12 cellular contexts compared by ENCODE assay signal in genomic region chr15:92638291-92638708, GRCh38. TPM values are rescaled to one million over a fixed set of nuclear protein-coding genes. Genes with fewer than 3 reads are reported as not detected.
DNase-seq lines count a peak whose midpoint lies in the region; ATAC-seq, FAIRE-seq and TF ChIP-seq lines count a peak whose summit lies in the region.
"Had no signal": no experiment of that assay in that cellular context is flagged by ENCODE, and none has a peak within 500 bp of the region (broad histone marks: within the 10 kb centered on the region; RNA-seq: fewer than 3 reads in every experiment).

No MANE protein-coding gene starts in this region.

- TF ChIP-seq RAD21 in HepG2 (CRISPR knock-in tag; IDR thresholded peaks at IDR 0.05) = no peak

- H3K9ac ChIP-seq in PC-3 (ENCODE audit: low read length) (peak overlapping the region; percentile 69), HepG2 (ENCODE audit: insufficient read depth, low read depth, low read length) (no peak overlapping the region)

- H3K4me1 ChIP-seq in PC-3 (ENCODE audit: insufficient read depth, low read length) (peaks cover 48% of the 10 kb centered on the region), HepG2 (ENCODE audit: insufficient read depth, low read length) (peaks cover 20% of the 10 kb centered on the region)

- in situ Hi-C loops in HepG2 (cut with HindIII; ENCODE audit: extremely low pct_ligation_motif_present, low pct_unique_long_range_greater_than_20kb) = no loop called here

- H3K4me1 Mint-ChIP-seq in naive thymus-derived CD8-positive, alpha-beta T cell = peaks cover 0 to 10% (median 4%) of the 10 kb centered on the region in 4 donors

- peaks cover 5 to 30% (median 14%) of the 10 kb centered on the region in 9 donors for H3K9me3 Mint-ChIP-seq in naive thymus-derived CD8-positive, alpha-beta T cell

- peaks cover 0 to 10% (median 4%) of the 10 kb centered on the region in 5 donors for H3K27me3 Mint-ChIP-seq in naive thymus-derived CD8-positive, alpha-beta T cell
- H3K27me3 Mint-ChIP-seq: CD4-positive, alpha-beta T cell had no signal

- no peaks in the 10 kb centered on the region for H3F3A ChIP-seq in PC-3 (ENCODE audit: low read length, unreplicated experiment)

- H3K27ac ChIP-seq in PC-3 (ENCODE audit: low read length) = peak overlapping the region; percentile 97
- no peak overlapping the region for H3K27ac ChIP-seq in HepG2 (ENCODE audit: extremely low read length, insufficient read depth, low read length)

- no peak for FAIRE-seq in HepG2 (lab: Jason Lieb, UNC)

- ATAC-seq in PC-3 = peak; percentile 81
- peak; percentile 76 for ATAC-seq in HepG2
- ATAC-seq in GM18517 (IDR thresholded peaks at IDR 0.05; ENCODE audit: unreplicated experiment) = no peak
- ATAC-seq in HG03460 (IDR thresholded peaks at IDR 0.05; ENCODE audit: unreplicated experiment) = no peak
- ATAC-seq in naive thymus-derived CD8-positive, alpha-beta T cell = no peak
- ATAC-seq: activated CD8-positive, alpha-beta T cell treated with anti-CD3 and anti-CD28 coated beads, Interleukin-2, amount 10 ng/mL, durations not matched to agents 7 days and 5 days; naive thymus-derived CD4-positive, alpha-beta T cell had no signal

- H4K20me1 ChIP-seq in PC-3 (ENCODE audit: low read length) = no peaks in the 10 kb centered on the region
- no peaks in the 10 kb centered on the region for H4K20me1 ChIP-seq in HepG2 (ENCODE audit: insufficient read depth, low read length)

- H3K36me3 ChIP-seq in PC-3 (ENCODE audit: low read depth, low read length) (peaks cover 3% of the 10 kb centered on the region; the same call in 1 of the 2 replicates), HepG2 (replicated peaks in 1 of 2; ENCODE audit: control insufficient read depth in 1 of 2, insufficient read depth in 2 of 2, low read length in 2 of 2) (no peaks in the 10 kb centered on the region)

- TF ChIP-seq CTCF in AG04449 (IDR thresholded peaks at IDR 0.05; ENCODE audit: insufficient read depth, low read length, missing control alignments) (no peak), PC-3 (conservative IDR thresholded peaks at IDR 0.05; ENCODE audit: low read depth, low read length) (no peak), HepG2 (CRISPR knock-in tag; IDR thresholded peaks at IDR 0.05) (no peak)

- 11% methylated on average over 9 of the region's 9 CpGs for WGBS in HepG2 (ENCODE audit: low lambda C conversion rate)

- peaks cover 83% of the 10 kb centered on the region for H3K79me2 ChIP-seq in PC-3 (ENCODE audit: low read length)
- no peaks in the 10 kb centered on the region for H3K79me2 ChIP-seq in HepG2 (ENCODE audit: insufficient read depth, low read length)

- no peak overlapping the region for H3K4me3 ChIP-seq in AG04449 (ENCODE audit: low read depth, low read length)
- H3K4me3 ChIP-seq in PC-3 (ENCODE audit: low read length) = peak overlapping the region; percentile 10; the same call in 1 of the 2 replicates
- H3K4me3 ChIP-seq in HepG2 (replicated peaks in 1 of 3; ENCODE audit: insufficient read depth in 1 of 3, low read depth in 2 of 3, low read length in 3 of 3) = peak overlapping the region in 1 of 3 experiments; percentile 5; a peak in 1 of 6 replicates

- POLR2A ChIA-PET in AG04449 (lab: Yijun Ruan, JAX) = no interaction called here
- POLR2A ChIA-PET in PC-3 (lab: Charles Lee; ENCODE audit: unreplicated experiment) = no interaction called here
- POLR2A ChIA-PET in HepG2 (lab: Yijun Ruan, JAX) = no interaction called here
- POLR2A ChIA-PET in naive thymus-derived CD8-positive, alpha-beta T cell (lab: Charles Lee) = no interaction called here

- H3K9me2 ChIP-seq in PC-3 (replicated peaks; ENCODE audit: low read length) = no peaks in the 10 kb centered on the region

- intact Hi-C loops in PC-3 (cut with micrococcal nuclease) (no loop called here), HepG2 (cut with micrococcal nuclease; ENCODE audit: unreplicated experiment) (no loop called here)

- CTCF ChIA-PET in AG04449 (lab: Yijun Ruan, JAX) = no interaction called here
- CTCF ChIA-PET in PC-3 (lab: Charles Lee) = no interaction called here
- CTCF ChIA-PET in HepG2 (lab: Yijun Ruan, JAX; ENCODE audit: low intra/inter-chr PET ratio, low total read pairs) = no interaction called here

- peak; percentile 14 for DNase-seq in AG04449 (ENCODE audit: low read depth, low spot score)
- DNase-seq in HuH-7.5 (ENCODE audit: low spot score) = peak; percentile 51
- DNase-seq in PC-3 = peak; percentile 85
- DNase-seq in HepG2 (ENCODE audit: low spot score) = peak; percentile 16
- no peak for DNase-seq in KG1 (lab: John Stamatoyannopoulos, UW)
- no peak for DNase-seq in naive thymus-derived CD8-positive, alpha-beta T cell
- DNase-seq: activated CD8-positive, alpha-beta T cell treated with anti-CD3 and anti-CD28 coated beads, Interleukin-2, amount 10 ng/mL, durations not matched to agents 7 days and 5 days; CD4-positive, alpha-beta T cell; effector memory CD4-positive, alpha-beta T cell; naive thymus-derived CD4-positive, alpha-beta T cell had no signal

- H3K9me3 ChIP-seq in PC-3 (ENCODE audit: low read length) (no peaks in the 10 kb centered on the region), HepG2 (ENCODE audit: low read length) (no peaks in the 10 kb centered on the region)

- no peaks in the 10 kb centered on the region for H3K27me3 ChIP-seq in PC-3 (ENCODE audit: low read length)
- H3K27me3 ChIP-seq in HepG2 (ENCODE audit: control insufficient read depth in 1 of 2, insufficient read depth in 2 of 2, low read length in 2 of 2) = no peaks in the 10 kb centered on the region; a peak in 1 of 5 replicates

- H3K36me3 Mint-ChIP-seq in naive thymus-derived CD8-positive, alpha-beta T cell = peaks cover 4 to 22% (median 12%) of the 10 kb centered on the region in 3 donors

- H2AFZ ChIP-seq in PC-3 (ENCODE audit: low read length) = peak overlapping the region; percentile 29
- H2AFZ ChIP-seq in HepG2 (ENCODE audit: low read length) = no peak overlapping the region

- no peak for TF ChIP-seq POLR2A in HepG2 (IDR thresholded peaks at IDR 0.05; ENCODE audit: insufficient read depth in 1 of 2, low read depth in 2 of 2, low read length in 2 of 2)

- H3K4me2 ChIP-seq in PC-3 (ENCODE audit: low read length) (peak overlapping the region; percentile 79), HepG2 (ENCODE audit: low read depth, low read length) (peak overlapping the region; percentile 32; the same call in 1 of the 2 replicates)

- BruUV-seq in PC-3 (replicated peaks; lab: Mats Ljungman, UMichigan) (no TSS peak), HepG2 (replicated peaks; lab: Mats Ljungman, UMichigan) (no TSS peak)

- TF ChIP-seq EP300 in HepG2 (IDR thresholded peaks at IDR 0.05; ENCODE audit: low read depth in 2 of 2, low read length in 2 of 2) (no peak), HepG2 (CRISPR knock-in tag; IDR thresholded peaks at IDR 0.05; ENCODE audit: borderline replicate concordance) (no peak)

- H3K4me3 Mint-ChIP-seq in naive thymus-derived CD8-positive, alpha-beta T cell = no peak overlapping the region
- H3K4me3 Mint-ChIP-seq: activated CD8-positive, alpha-beta T cell treated with anti-CD3 and anti-CD28 coated beads, Interleukin-2, amount 10 ng/mL, durations not matched to agents 7 days and 5 days; CD4-positive, alpha-beta T cell; naive thymus-derived CD4-positive, alpha-beta T cell had no signal

- no peak overlapping the region for H3K27ac Mint-ChIP-seq in naive thymus-derived CD8-positive, alpha-beta T cell
- H3K27ac Mint-ChIP-seq: activated CD8-positive, alpha-beta T cell treated with anti-CD3 and anti-CD28 coated beads, Interleukin-2, amount 10 ng/mL, durations not matched to agents 7 days and 5 days; CD4-positive, alpha-beta T cell; naive thymus-derived CD4-positive, alpha-beta T cell had no signal

TF ChIP-seq in HepG2, 621 proteins besides CTCF, POLR2A, EP300 and RAD21:
- no peak for TF ChIP-seq SMARCE1 (IDR thresholded peaks at IDR 0.05; ENCODE audit: borderline replicate concordance)
- TF ChIP-seq FOXA3 (CRISPR knock-in tag; IDR thresholded peaks at IDR 0.05) = 0 out of 2 replicates have a peak, but pooled peaks have one; percentile 11
- TF ChIP-seq NR2F6 (IDR thresholded peaks at IDR 0.05) = no peak
- TF ChIP-seq NR2F6 (CRISPR knock-in tag; IDR thresholded peaks at IDR 0.05) = no peak
- peak; percentile 50; the same call in 1 of the 2 replicates for TF ChIP-seq ZNF263 (CRISPR knock-in tag; IDR thresholded peaks at IDR 0.05)
- peak; percentile 89 for TF ChIP-seq ZNF12 (CRISPR knock-in tag; IDR thresholded peaks at IDR 0.05)
- TF ChIP-seq MZF1 (CRISPR knock-in tag; IDR thresholded peaks at IDR 0.05; ENCODE audit: borderline replicate concordance) = no peak
- TF ChIP-seq ZNF816 (CRISPR knock-in tag; IDR thresholded peaks at IDR 0.05; ENCODE audit: borderline replicate concordance) = no peak

RNA-seq across cellular contexts. Expression of gene FAM174B, which starts 17.3 kb away (rescaled TPM):
- 9.6 and 14.2 TPM in 2 replicates for total RNA-seq in PC-3 (2014; rRNA removed)
- total RNA-seq in HepG2 (2016; rRNA removed; fragmentation: Illumina TruSeq; extraction: Trizol) = 1.3 and 2.1 TPM in 2 replicates
- 1.6 and 1.7 TPM in 2 replicates for total RNA-seq in HepG2 (2016; cell fraction: cytosol; rRNA removed; fragmentation: Illumina TruSeq; extraction: Trizol; ENCODE audit: low read depth)
- total RNA-seq in HepG2 (2016; cell fraction: insoluble cytoplasmic fraction; rRNA removed; fragmentation: Illumina TruSeq; extraction: Trizol) = 1.1 and 2.1 TPM in 2 replicates
- total RNA-seq in HepG2 (2016; cell fraction: membrane; rRNA removed; fragmentation: Illumina TruSeq; extraction: Trizol) = 1.0 and 1.9 TPM in 2 replicates
- 2.5 and 4.4 TPM in 2 replicates for total RNA-seq in HepG2 (2016; cell fraction: nucleus; rRNA removed; fragmentation: Illumina TruSeq; extraction: Trizol)
- polyA plus RNA-seq in HepG2 (2011; rRNA removed) = 0.68 and 0.90 TPM in 2 replicates
- 0.47 TPM in 1 of 2 replicates, not detected in the other for polyA plus RNA-seq in HepG2 (2011; cell fraction: cytosol; rRNA removed)
- polyA plus RNA-seq in HepG2 (2011; cell fraction: nucleus; rRNA removed) = 0.92 and 0.97 TPM in 2 replicates
- polyA plus RNA-seq in HepG2 (2012) = 0.55 TPM in 2 replicates
- polyA plus RNA-seq in HepG2 (2016; cell fraction: cytosol; fragmentation: Illumina TruSeq; extraction: Trizol; ENCODE audit: low read depth) = 0.67 TPM in 1 of 2 replicates, not detected in the other
- 0.79 and 1.3 TPM in 2 replicates for polyA plus RNA-seq in HepG2 (2016; cell fraction: insoluble cytoplasmic fraction; fragmentation: Illumina TruSeq; extraction: Trizol; ENCODE audit: low read depth)
- 0.34 and 0.90 TPM in 2 replicates for polyA plus RNA-seq in HepG2 (2016; cell fraction: membrane; fragmentation: Illumina TruSeq; extraction: Trizol; ENCODE audit: low read depth)
- polyA plus RNA-seq in HepG2 (2016; cell fraction: nucleus; fragmentation: Illumina TruSeq; extraction: Trizol; ENCODE audit: insufficient read depth, low read depth) = 3.7 and 6.7 TPM in 2 replicates
- polyA minus RNA-seq in HepG2 (2011; rRNA and poly(A)+ RNA removed; ENCODE audit: low replicate concordance) = 0.22 and 12.1 TPM in 2 replicates
- 1.9 TPM in 1 of 2 replicates, not detected in the other for polyA minus RNA-seq in HepG2 (2011; cell fraction: cytosol; rRNA and poly(A)+ RNA removed)
- polyA minus RNA-seq in HepG2 (2011; cell fraction: nucleus; rRNA and poly(A)+ RNA removed) = 3.2 and 4.8 TPM in 2 replicates
- 10 to 100 TPM in 1 of 2 experiments, 1 to 10 TPM in 1; 9.2 to 10.9 TPM for total RNA-seq in naive thymus-derived CD8-positive, alpha-beta T cell
- 1 to 10 TPM; 3.5 to 6.0 (median 5.9) TPM for polyA plus RNA-seq in naive thymus-derived CD8-positive, alpha-beta T cell

Comparison
In these comparisons a context has a peak if more than half of its experiments do, and no peak if none do; other contexts are left out.
1. DNase-seq: peak in AG04449 (single experiment), HuH-7.5 (single experiment), PC-3 (single experiment) and HepG2 (single experiment); none in KG1 (single experiment) and naive thymus-derived CD8-positive, alpha-beta T cell (0 of 10).
2. ATAC-seq: peak in PC-3 (single experiment) and HepG2 (single experiment); none in GM18517 (single experiment), HG03460 (single experiment) and naive thymus-derived CD8-positive, alpha-beta T cell (0 of 2).